ENCODE assay signal across 25 cellular contexts in the genomic region with DNA sequence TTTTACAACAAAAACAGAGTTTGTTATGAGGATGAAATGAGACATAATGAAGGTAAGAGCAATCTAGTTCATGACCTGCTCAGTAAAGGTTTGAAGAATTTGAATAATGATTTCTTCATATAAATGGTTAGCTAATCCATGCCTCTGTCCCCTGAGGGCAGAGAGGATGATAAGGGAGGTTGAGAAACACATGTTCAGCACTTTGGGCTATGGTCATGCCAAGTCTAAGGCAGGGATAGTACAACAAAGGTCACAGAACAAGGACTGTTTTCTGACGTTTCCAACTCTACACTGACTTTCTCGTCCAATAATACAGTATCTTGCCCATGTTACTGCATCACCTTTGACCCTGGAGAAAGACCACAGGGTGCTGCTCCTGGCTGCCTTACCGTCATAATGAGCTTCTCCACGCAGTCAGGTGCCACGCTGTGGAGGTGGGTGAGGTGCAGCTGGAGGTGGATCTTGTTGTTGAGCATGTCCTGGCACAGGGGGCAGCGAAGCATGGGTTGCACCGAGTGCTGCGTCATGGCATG.
"Had no signal": no experiment of that assay in that cellular context is flagged by ENCODE, and none has a peak within 500 bp of the region (broad histone marks: within the 10 kb centered on the region; RNA-seq: fewer than 3 reads in every experiment).

No MANE protein-coding gene starts in this region.

- H3K4me3 ChIP-seq: ascending aorta, body of pancreas, cardiac muscle cell, Peyer's patch had no signal

- H3K4me1 ChIP-seq: body of pancreas, Peyer's patch had no signal

- H3K27ac ChIP-seq: ascending aorta, body of pancreas, Peyer's patch had no signal

- H3K27me3 ChIP-seq: ascending aorta, body of pancreas, cardiac muscle cell, Peyer's patch had no signal

- H3K9me3 ChIP-seq: ascending aorta, body of pancreas, Peyer's patch had no signal

- DNase-seq: activated B cell treated with CpG ODN at 0.5 μM for 24 hours; activated CD4-positive, alpha-beta T cell treated with anti-CD3 and anti-CD28 coated beads for 1 hour; activated CD4-positive, alpha-beta T cell treated with anti-CD3 and anti-CD28 coated beads, Interleukin-2, amount 10 ng/mL, durations not matched to agents 24 days and 14 days; activated CD4-positive, alpha-beta T cell treated with anti-CD3 and anti-CD28 coated beads, Interleukin-2, amount 50 U/mL, for 48 hours; activated CD8-positive, alpha-beta memory T cell treated with anti-CD3 and anti-CD28 coated beads, Interleukin-2, amount 10 ng/mL, durations not matched to agents 7 days and 5 days; activated effector memory CD4-positive, alpha-beta T cell treated with Interleukin-2 at 50 U/mL for 16 hours; activated naive CD4-positive, alpha-beta T cell; activated T-cell treated with anti-CD3 and anti-CD28 coated beads, Interleukin-2, amount 50 U/mL, for 24 hours; amniotic stem cell; body of pancreas; Kasumi-1; KBM-7; NCI-H1048; NCI-H146; NCI-H187 treated with DMSO at 0.1 percent for 48 hours; NCI-H2081 treated with DMSO at 0.1 percent for 48 hours; NCI-H446; NCI-H524; Peyer's patch; SIG-M5; T-helper 17 cell; T-helper 9 cell had no signal

- ATAC-seq: activated CD8-positive, alpha-beta memory T cell treated with anti-CD3 and anti-CD28 coated beads, Interleukin-2, amount 10 ng/mL, durations not matched to agents 7 days and 5 days; body of pancreas; T-helper 17 cell had no signal

- H3K36me3 ChIP-seq: cardiac muscle cell, Peyer's patch had no signal

- FAIRE-seq: TTC549 had no signal
